In genomic region chrX:87392369-87392768, GRCh38 we compare ENCODE assay signal across 17 cellular contexts.
DNase-seq lines count a peak whose midpoint lies in the region; TF ChIP-seq lines count a peak whose summit lies in the region.
"Had no signal": no experiment of that assay in that cellular context is flagged by ENCODE, and none has a peak within 500 bp of the region (broad histone marks: within the 10 kb centered on the region; RNA-seq: fewer than 3 reads in every experiment).

No MANE protein-coding gene starts in this region.

- no peaks in the 10 kb centered on the region for H3K36me3 ChIP-seq in SJCRH30
- no peaks in the 10 kb centered on the region for H3K36me3 ChIP-seq in smooth muscle cell (ENCODE audit: low read depth)
- H3K36me3 ChIP-seq: BLaER1, MG63 had no signal

- H3K4me1 ChIP-seq in SJCRH30, result peaks cover 30% of the 10 kb centered on the region
- H3K4me1 ChIP-seq in smooth muscle cell (ENCODE audit: low read depth), result peaks cover 15% of the 10 kb centered on the region
- H3K4me1 ChIP-seq: BLaER1 had no signal

- DNase-seq in LHCN-M2 (ENCODE audit: low read depth) (peak; percentile 4), SJCRH30 (peak; percentile 64 to 86), iPS-NIHi11 (ENCODE audit: low spot score) (peak; percentile 11), smooth muscle cell (lab: John Stamatoyannopoulos, UW; ENCODE audit: unreplicated experiment) (no peak), LoVo (ENCODE audit: low spot score) (no peak), mucosa of gallbladder (ENCODE audit: low spot score) (no peak), anterior cingulate cortex (lab: John Stamatoyannopoulos, UW) (no peak)
- DNase-seq: CD8-positive, alpha-beta T cell; DMS79 treated with DMSO at 0.1 percent for 48 hours; GOT3; MG63; NCI-H1092; NCI-H2081 treated with DMSO at 0.1 percent for 48 hours; NCI-H748 treated with DMSO at 0.1 percent for 48 hours had no signal

- 48% methylated on average over 2 of the region's 2 CpGs for WGBS in smooth muscle cell (ENCODE audit: low lambda C conversion rate)

- H2AFZ ChIP-seq in smooth muscle cell (ENCODE audit: low read depth), result peak overlapping the region; percentile 43

- H4K20me1 ChIP-seq in smooth muscle cell (ENCODE audit: low read depth), result no peaks in the 10 kb centered on the region
- H4K20me1 ChIP-seq: BLaER1 had no signal

- H3F3A ChIP-seq in smooth muscle cell (ENCODE audit: low read depth), result no peaks in the 10 kb centered on the region

- no peaks in the 10 kb centered on the region for H3K27me3 ChIP-seq in SJCRH30
- H3K27me3 ChIP-seq in smooth muscle cell (ENCODE audit: low read depth), result no peaks in the 10 kb centered on the region
- H3K27me3 ChIP-seq: MG63 had no signal

- H3K9me3 ChIP-seq in SJCRH30 (replicated peaks), result no peaks in the 10 kb centered on the region
- no peaks in the 10 kb centered on the region for H3K9me3 ChIP-seq in smooth muscle cell (replicated peaks; ENCODE audit: low read depth)
- H3K9me3 ChIP-seq: BLaER1, MG63 had no signal

- no peaks in the 10 kb centered on the region for H3K79me2 ChIP-seq in smooth muscle cell (ENCODE audit: low read depth)

- H3K27ac ChIP-seq in SJCRH30 (peak overlapping the region; percentile 66), smooth muscle cell (ENCODE audit: low read depth) (no peak overlapping the region)
- H3K27ac ChIP-seq: BLaER1, KMS-11, RWPE1 had no signal

- H3K4me2 ChIP-seq in smooth muscle cell, result no peak overlapping the region
- H3K4me2 ChIP-seq: BLaER1, KMS-11 had no signal

- no peak for TF ChIP-seq CTCF in smooth muscle cell (IDR thresholded peaks at IDR 0.05; ENCODE audit: borderline replicate concordance, insufficient read depth, poor library complexity, severe bottlenecking)

- H3K4me3 ChIP-seq in SJCRH30 (no peak overlapping the region), smooth muscle cell (no peak overlapping the region)
- H3K4me3 ChIP-seq: BLaER1, MG63 had no signal

- H3K9ac ChIP-seq in smooth muscle cell (ENCODE audit: low read depth), result no peak overlapping the region
- H3K9ac ChIP-seq: BLaER1, KMS-11 had no signal

Comparison
In these comparisons a context has a peak if more than half of its experiments do, and no peak if none do; other contexts are left out.
1. DNase-seq: peak in LHCN-M2 (single experiment), SJCRH30 (2 of 2) and iPS-NIHi11 (single experiment); none in smooth muscle cell (single experiment), LoVo (single experiment), mucosa of gallbladder (single experiment) and anterior cingulate cortex (0 of 58).